ENCODE assay signal across 9 cellular contexts in the genomic region with DNA sequence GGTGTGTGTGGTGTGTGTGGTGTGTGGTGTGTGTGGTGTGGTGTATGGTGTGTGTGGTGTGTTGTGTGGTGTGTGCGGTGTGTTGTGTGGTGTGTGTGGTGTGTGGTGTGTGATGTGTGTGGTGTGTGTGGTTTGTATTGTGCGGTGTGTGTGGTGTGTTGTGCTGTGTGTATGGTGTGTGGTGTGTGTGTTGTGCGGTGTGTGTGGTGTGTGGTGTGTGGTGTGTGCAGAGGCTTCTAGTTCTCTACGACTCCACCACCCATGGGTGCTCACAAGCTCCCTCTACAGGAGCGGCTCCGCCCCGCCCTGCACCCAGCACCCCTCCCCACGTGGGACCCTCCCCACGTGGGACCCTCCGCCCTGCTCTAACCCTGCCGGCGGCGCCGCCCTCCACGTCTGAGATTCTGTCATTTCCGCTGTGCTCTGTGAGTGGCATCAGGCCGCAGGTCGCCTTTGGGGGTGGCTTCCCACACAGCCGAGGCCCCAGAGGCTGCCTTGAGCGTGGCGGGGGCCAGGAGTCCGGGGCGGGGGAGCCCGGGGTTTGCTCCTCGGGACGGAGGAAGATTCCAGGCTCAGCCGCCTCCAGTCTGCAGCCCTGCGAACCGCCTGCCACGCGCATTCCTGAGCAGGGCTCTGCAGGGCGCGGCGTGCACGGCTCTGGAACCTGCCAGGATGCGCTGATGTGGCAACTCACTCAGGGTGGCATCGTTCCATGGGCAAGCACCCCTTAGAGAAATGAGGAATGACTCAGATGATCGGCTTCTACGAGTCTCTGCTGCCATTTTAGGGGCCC. TPM values are rescaled to one million over a fixed set of nuclear protein-coding genes. Genes with fewer than 3 reads are reported as not detected.
DNase-seq lines count a peak whose midpoint lies in the region; ATAC-seq and TF ChIP-seq lines count a peak whose summit lies in the region.
"Had no signal": no experiment of that assay in that cellular context is flagged by ENCODE, and none has a peak within 500 bp of the region (broad histone marks: within the 10 kb centered on the region; RNA-seq: fewer than 3 reads in every experiment).

No MANE protein-coding gene starts in this region.

- H3K23ac ChIP-seq in trophoblast cell (ENCODE audit: low read length), result no peak overlapping the region

- TF ChIP-seq RAD21 in SK-N-SH (IDR thresholded peaks at IDR 0.05; ENCODE audit: low read length), result no peak

- H4K20me1 ChIP-seq in SK-N-SH (ENCODE audit: insufficient read depth), result no peaks in the 10 kb centered on the region

- no peak overlapping the region for H2BK120ac ChIP-seq in trophoblast cell (ENCODE audit: insufficient read depth, low read length, poor library complexity)

- H3K27me3 ChIP-seq in SK-N-SH (ENCODE audit: insufficient read depth) (no peaks in the 10 kb centered on the region), trophoblast cell (ENCODE audit: insufficient read depth, low read length) (no peaks in the 10 kb centered on the region), gastroesophageal sphincter (peaks cover 19% of the 10 kb centered on the region)

- no peaks in the 10 kb centered on the region for H3K9me2 ChIP-seq in SK-N-SH

- DNase-seq in H4 (ENCODE audit: low spot score) (peak; percentile 78), SK-N-SH (peak; percentile 71), trophoblast cell (no peak), GM20000 (ENCODE audit: low spot score) (no peak), GF-D8 (lab: John Stamatoyannopoulos, UW) (no peak), germinal center (ENCODE audit: low spot score) (no peak)
- peak; percentile 42 for DNase-seq in central memory CD4-positive, alpha-beta T cell

- H4K91ac ChIP-seq in trophoblast cell (ENCODE audit: low read depth, low read length), result no peak overlapping the region

- no peak overlapping the region for H3K14ac ChIP-seq in trophoblast cell (ENCODE audit: low read length)

- H3K79me2 ChIP-seq in SK-N-SH (ENCODE audit: insufficient read depth), result no peaks in the 10 kb centered on the region
- H3K79me2 ChIP-seq in trophoblast cell (ENCODE audit: control insufficient read depth, insufficient read depth, low read length, poor library complexity), result no peaks in the 10 kb centered on the region

- TF ChIP-seq CTCF in SK-N-SH (IDR thresholded peaks at IDR 0.05) (peak; percentile 25; the same call in 1 of the 2 replicates), GM20000 (IDR thresholded peaks at IDR 0.05; ENCODE audit: extremely low read depth, missing control alignments) (no peak), gastroesophageal sphincter (IDR thresholded peaks at IDR 0.05) (no peak)

- no peak overlapping the region for H3K9ac ChIP-seq in SK-N-SH
- H3K9ac ChIP-seq in trophoblast cell (ENCODE audit: low read length), result no peak overlapping the region

- H3K36me3 ChIP-seq in SK-N-SH (replicated peaks in 1 of 2; ENCODE audit: control insufficient read depth in 1 of 2, insufficient read depth in 2 of 2, low read length in 1 of 2) (no peaks in the 10 kb centered on the region), trophoblast cell (ENCODE audit: control insufficient read depth in 1 of 2, insufficient read depth in 2 of 2, low read length in 2 of 2) (no peaks in the 10 kb centered on the region), gastroesophageal sphincter (no peaks in the 10 kb centered on the region)

- H2BK5ac ChIP-seq in trophoblast cell (ENCODE audit: low read depth, low read length, poor library complexity), result no peak overlapping the region

- no peak overlapping the region for H2AK5ac ChIP-seq in trophoblast cell (ENCODE audit: low read length)

- TF ChIP-seq EP300 in SK-N-SH (IDR thresholded peaks at IDR 0.05; ENCODE audit: borderline replicate concordance in 1 of 2, low read depth in 1 of 2, low read length in 1 of 2), result no peak
- TF ChIP-seq EP300 in gastroesophageal sphincter (IDR thresholded peaks at IDR 0.05), result no peak

- no peak overlapping the region for H2BK12ac ChIP-seq in trophoblast cell (ENCODE audit: low read length)

- 75% methylated on average over 23 of the region's 39 CpGs for WGBS in SK-N-SH (ENCODE audit: low lambda C conversion rate)
- whole genome bisulfite sequencing in trophoblast cell (ENCODE audit: extremely low coverage, insufficient coverage, insufficient read length), result 100% methylated on average over 3 of the region's 39 CpGs
- 79 to 100% methylated on average over 1 to 4 of the region's 39 CpGs for WGBS in gastroesophageal sphincter (ENCODE audit: low coverage in 1 of 2), 2 donors

- H3K4me3 ChIP-seq in SK-N-SH (ENCODE audit: low read depth in 2 of 2, low read length in 1 of 2), result no peak overlapping the region
- peak overlapping the region; percentile 35 for H3K4me3 ChIP-seq in trophoblast cell (ENCODE audit: low read depth, low read length)
- no peak overlapping the region for H3K4me3 ChIP-seq in gastroesophageal sphincter
- H3K4me3 ChIP-seq: SK-N-MC had no signal

- H3K4me2 ChIP-seq in SK-N-SH, result no peak overlapping the region
- no peak overlapping the region for H3K4me2 ChIP-seq in trophoblast cell (ENCODE audit: low read length)

- no peak overlapping the region for H4K12ac ChIP-seq in trophoblast cell (ENCODE audit: low read depth, low read length)

- H3K4me1 ChIP-seq in SK-N-SH (ENCODE audit: control insufficient read depth in 1 of 2, insufficient read depth in 2 of 2, low read depth in 1 of 2, low read length in 1 of 2) (no peaks in the 10 kb centered on the region; a peak in 1 of 4 replicates), trophoblast cell (ENCODE audit: control insufficient read depth in 1 of 2, insufficient read depth in 2 of 2, low read length in 2 of 2) (no peaks in the 10 kb centered on the region), gastroesophageal sphincter (no peaks in the 10 kb centered on the region)

- TF ChIP-seq POLR2A in gastroesophageal sphincter (IDR thresholded peaks at IDR 0.05), result no peak

- H3K79me1 ChIP-seq in trophoblast cell (ENCODE audit: low read length), result no peaks in the 10 kb centered on the region

- no peaks in the 10 kb centered on the region for H3F3A ChIP-seq in SK-N-SH (replicated peaks; ENCODE audit: insufficient read depth)

- H3K27ac ChIP-seq in SK-N-SH (ENCODE audit: low read depth in 2 of 2, low read length in 1 of 2), result no peak overlapping the region
- no peak overlapping the region for H3K27ac ChIP-seq in trophoblast cell (ENCODE audit: low read depth, low read length)
- no peak overlapping the region for H3K27ac ChIP-seq in gastroesophageal sphincter
- H3K27ac ChIP-seq: SK-N-MC had no signal

- no peak for ATAC-seq in gastroesophageal sphincter

- H2AFZ ChIP-seq in SK-N-SH (ENCODE audit: low read depth) (no peak overlapping the region), trophoblast cell (ENCODE audit: insufficient read depth, low read length, poor library complexity) (no peak overlapping the region)

- no peak overlapping the region for H4K8ac ChIP-seq in trophoblast cell (ENCODE audit: low read depth, low read length)

- no peak overlapping the region for H3K4ac ChIP-seq in trophoblast cell (ENCODE audit: low read depth, low read length)

- no peak overlapping the region for H3K18ac ChIP-seq in trophoblast cell (ENCODE audit: low read length)

- CTCF ChIA-PET in SK-N-SH (lab: Yijun Ruan, JAX), result interaction anchor here (0.8 to 1.7 kb wide), 3 partner anchors 17 to 395 kb away, joined by 3 to 6 read pairs (median 4); no protein-coding TSS in a partner anchor

- POLR2A ChIA-PET in SK-N-SH (lab: Yijun Ruan, JAX), result no interaction called here

- H3K9me3 ChIP-seq in SK-N-SH (no peaks in the 10 kb centered on the region), trophoblast cell (ENCODE audit: insufficient read depth, low read depth, low read length) (peaks cover 10% of the 10 kb centered on the region), gastroesophageal sphincter (no peaks in the 10 kb centered on the region)

TF ChIP-seq in SK-N-SH, 30 proteins besides CTCF, POLR2A, EP300 and RAD21:
- TF ChIP-seq, protein P1, sequence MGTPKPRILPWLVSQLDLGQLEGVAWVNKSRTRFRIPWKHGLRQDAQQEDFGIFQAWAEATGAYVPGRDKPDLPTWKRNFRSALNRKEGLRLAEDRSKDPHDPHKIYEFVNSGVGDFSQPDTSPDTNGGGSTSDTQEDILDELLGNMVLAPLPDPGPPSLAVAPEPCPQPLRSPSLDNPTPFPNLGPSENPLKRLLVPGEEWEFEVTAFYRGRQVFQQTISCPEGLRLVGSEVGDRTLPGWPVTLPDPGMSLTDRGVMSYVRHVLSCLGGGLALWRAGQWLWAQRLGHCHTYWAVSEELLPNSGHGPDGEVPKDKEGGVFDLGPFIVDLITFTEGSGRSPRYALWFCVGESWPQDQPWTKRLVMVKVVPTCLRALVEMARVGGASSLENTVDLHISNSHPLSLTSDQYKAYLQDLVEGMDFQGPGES (IDR thresholded peaks at IDR 0.05; ENCODE audit: low read depth, low read length), result no peak
- TF ChIP-seq, protein P2, sequence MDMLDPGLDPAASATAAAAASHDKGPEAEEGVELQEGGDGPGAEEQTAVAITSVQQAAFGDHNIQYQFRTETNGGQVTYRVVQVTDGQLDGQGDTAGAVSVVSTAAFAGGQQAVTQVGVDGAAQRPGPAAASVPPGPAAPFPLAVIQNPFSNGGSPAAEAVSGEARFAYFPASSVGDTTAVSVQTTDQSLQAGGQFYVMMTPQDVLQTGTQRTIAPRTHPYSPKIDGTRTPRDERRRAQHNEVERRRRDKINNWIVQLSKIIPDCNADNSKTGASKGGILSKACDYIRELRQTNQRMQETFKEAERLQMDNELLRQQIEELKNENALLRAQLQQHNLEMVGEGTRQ (IDR thresholded peaks at IDR 0.05; ENCODE audit: borderline replicate concordance, low read depth, low read length), result no peak
- TF ChIP-seq MXI1 (IDR thresholded peaks at IDR 0.05; ENCODE audit: low read depth, low read length) (no peak), FOXJ3 (CRISPR knock-in tag; IDR thresholded peaks at IDR 0.05) (no peak)
- TF ChIP-seq, protein P3, sequence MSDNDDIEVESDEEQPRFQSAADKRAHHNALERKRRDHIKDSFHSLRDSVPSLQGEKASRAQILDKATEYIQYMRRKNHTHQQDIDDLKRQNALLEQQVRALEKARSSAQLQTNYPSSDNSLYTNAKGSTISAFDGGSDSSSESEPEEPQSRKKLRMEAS (IDR thresholded peaks at IDR 0.05; ENCODE audit: low read depth), result no peak

RNA-seq across cellular contexts. Expression of a gene that starts 37.0 kb away (rescaled TPM):
- total RNA-seq in H4 (2014; rRNA removed; shearing (Covaris generic)), result 76.1 and 108 TPM in 2 replicates
- polyA plus RNA-seq in SK-N-SH (2012; rRNA removed), result 176 and 185 TPM in 2 replicates
- 211 and 219 TPM in 2 replicates for polyA plus RNA-seq in SK-N-SH (2012; cell fraction: cytosol; rRNA removed)
- polyA plus RNA-seq in SK-N-SH (2012; cell fraction: nucleus; rRNA removed), result 138 and 185 TPM in 2 replicates
- polyA plus RNA-seq in trophoblast cell (2013), result 169 and 171 TPM in 2 replicates
- 100 to 1,000 TPM; 117 to 195 (median 148) TPM for total RNA-seq in gastroesophageal sphincter

Comparison
In these comparisons a context has a peak if more than half of its experiments do, and no peak if none do; other contexts are left out.
1. DNase-seq: peak in H4 (single experiment), SK-N-SH (single experiment) and central memory CD4-positive, alpha-beta T cell (single experiment); none in trophoblast cell (0 of 2), GM20000 (single experiment), GF-D8 (single experiment) and germinal center (single experiment).